9 cellular contexts compared by ENCODE assay signal in genomic region chr3:197891-198491, GRCh38. TPM values are rescaled to one million over a fixed set of nuclear protein-coding genes. Genes with fewer than 3 reads are reported as not detected.
DNase-seq lines count a peak whose midpoint lies in the region; ATAC-seq and TF ChIP-seq lines count a peak whose summit lies in the region.
"Had no signal": no experiment of that assay in that cellular context is flagged by ENCODE, and none has a peak within 500 bp of the region (broad histone marks: within the 10 kb centered on the region; RNA-seq: fewer than 3 reads in every experiment).

No MANE protein-coding gene starts in this region.

- H3K27me3 ChIP-seq in ectodermal cell (ENCODE audit: control insufficient read depth, insufficient read depth, low read length, poor library complexity, severe bottlenecking): peaks cover 64% of the 10 kb centered on the region

- no peaks in the 10 kb centered on the region for H3K4me1 ChIP-seq in ectodermal cell (ENCODE audit: control insufficient read depth, insufficient read depth, low read length)

- peak overlapping the region; percentile 55 for H3K4me3 Mint-ChIP-seq in osteocyte (ENCODE audit: unreplicated experiment)

- ATAC-seq in HG02943 (IDR thresholded peaks at IDR 0.05; ENCODE audit: low read depth, unreplicated experiment) (peak; percentile 31), HG02763 (IDR thresholded peaks at IDR 0.05; ENCODE audit: unreplicated experiment) (no peak)
- ATAC-seq: HCT116 had no signal

- H3K27ac Mint-ChIP-seq in osteocyte (ENCODE audit: unreplicated experiment): no peak overlapping the region

- peaks cover 4% of the 10 kb centered on the region for H3K9me3 ChIP-seq in ectodermal cell (ENCODE audit: control insufficient read depth, low read length)

- H3K27ac ChIP-seq in ectodermal cell (ENCODE audit: insufficient read depth, low read depth, low read length, poor library complexity, severe bottlenecking): no peak overlapping the region

- H3K4me3 ChIP-seq in GM12864 (ENCODE audit: low read depth, low read length) (peak overlapping the region; percentile 39), ectodermal cell (ENCODE audit: insufficient read depth, low read depth, low read length) (peak overlapping the region; percentile 28)

- H3K4me1 Mint-ChIP-seq in osteocyte (ENCODE audit: unreplicated experiment): peaks cover 9% of the 10 kb centered on the region

- no peaks in the 10 kb centered on the region for H3K9me3 Mint-ChIP-seq in osteocyte (ENCODE audit: unreplicated experiment)

- 61 to 66% methylated on average over 64 of the region's 64 CpGs for WGBS in ectodermal cell, 2 experiments

- H3K36me3 ChIP-seq in ectodermal cell (ENCODE audit: control insufficient read depth, insufficient read depth, low read length): no peaks in the 10 kb centered on the region

- H3K36me3 Mint-ChIP-seq in osteocyte (ENCODE audit: unreplicated experiment): no peaks in the 10 kb centered on the region

- peaks cover 32% of the 10 kb centered on the region for H3K27me3 Mint-ChIP-seq in osteocyte (ENCODE audit: unreplicated experiment)

- DNase-seq in GM12864 (ENCODE audit: low read depth) (no peak), osteocyte (ENCODE audit: extremely low spot score, unreplicated experiment) (no peak), NCI-H1436 treated with DMSO at 0.1 percent for 48 hours (lab: John Stamatoyannopoulos, UW) (no peak), KG1 (lab: John Stamatoyannopoulos, UW) (no peak), NCI-H2196 treated with DMSO at 0.1 percent for 48 hours (lab: John Stamatoyannopoulos, UW; ENCODE audit: unreplicated experiment) (no peak)

- TF ChIP-seq CTCF in GM12864 (IDR thresholded peaks at IDR 0.05; ENCODE audit: low read depth, low read length, missing control alignments) (no peak), osteocyte (IDR thresholded peaks at IDR 0.05) (no peak)

RNA-seq across cellular contexts. Expression of gene CHL1, which starts 1.4 kb away (rescaled TPM):
- 1.1 TPM for polyA plus RNA-seq in ectodermal cell (2013, experiment 1 of 4)
- 0.52 TPM for polyA plus RNA-seq in ectodermal cell (2013, experiment 2 of 4)
- polyA plus RNA-seq in ectodermal cell (2013, experiment 3 of 4): 0.16 TPM
- polyA plus RNA-seq in ectodermal cell (2013, experiment 4 of 4): 1.2 TPM
- total RNA-seq in osteocyte: not detected in 2 replicates
